In genomic region chr7:80634505-80634904, GRCh38 we compare ENCODE assay signal across 12 cellular contexts. TPM values are rescaled to one million over a fixed set of nuclear protein-coding genes. Genes with fewer than 3 reads are reported as not detected.
DNase-seq lines count a peak whose midpoint lies in the region; ATAC-seq, FAIRE-seq and TF ChIP-seq lines count a peak whose summit lies in the region.
"Had no signal": no experiment of that assay in that cellular context is flagged by ENCODE, and none has a peak within 500 bp of the region (broad histone marks: within the 10 kb centered on the region; RNA-seq: fewer than 3 reads in every experiment).

No MANE protein-coding gene starts in this region.

- DNase-seq in EL = peak; percentile 76
- DNase-seq in NCI-H460 (ENCODE audit: extremely low read depth, low read depth) = peak; percentile 81
- DNase-seq in omental fat pad (ENCODE audit: low spot score) = no peak
- DNase-seq in NCI-H748 treated with DMSO at 0.1 percent for 48 hours (lab: John Stamatoyannopoulos, UW) = no peak
- DNase-seq in GM20000 (ENCODE audit: low spot score) = no peak
- DNase-seq: NCI-H1436; stimulated activated CD4-positive, alpha-beta T cell treated with anti-CD3 and anti-CD28 coated beads, Interleukin-4, amount 100 ng/mL, for 1 hour had no signal

- no peak for TF ChIP-seq CTCF in omental fat pad (IDR thresholded peaks at IDR 0.05)
- no peak for TF ChIP-seq CTCF in GM20000 (IDR thresholded peaks at IDR 0.05; ENCODE audit: extremely low read depth, missing control alignments)

- ATAC-seq in omental fat pad (ENCODE audit: low FRiP score) (peak; percentile 94), HG02642 (IDR thresholded peaks at IDR 0.05; ENCODE audit: poor library complexity, unreplicated experiment) (no peak), HG03025 (IDR thresholded peaks at IDR 0.05; ENCODE audit: low FRiP score, unreplicated experiment) (no peak)
- ATAC-seq: activated T-helper 17 cell treated with anti-CD3 and anti-CD28 coated beads, Interleukin-2, amount 50 U/mL, for 72 hours had no signal

- peak; percentile 43 for FAIRE-seq in endometrium (lab: Jason Lieb, UNC)

RNA-seq across cellular contexts. Expression of gene CD36, which starts 3.9 kb away (rescaled TPM):
- total RNA-seq in NCI-H460 (2014; rRNA removed; shearing (Covaris generic)) = 0.82 and 0.84 TPM in 2 replicates
- 0.26 and 0.37 TPM in 2 replicates for polyA plus RNA-seq in NCI-H460 (2014; cell fraction: nucleus; rRNA removed)
- 1,000 to 10,000 TPM in 3 of 4 donors, 100 to 1,000 TPM in 1; 897 to 4,046 (median 2,509) TPM for total RNA-seq in omental fat pad
- total RNA-seq: activated T-helper 17 cell treated with anti-CD3 and anti-CD28 coated beads, Interleukin-2, amount 50 U/mL, for 72 hours; T-helper 1 cell treated with Interleukin-12 subunit alpha and Interleukin-12 subunit beta and Interleukin-4 antibody, amounts not matched to agents 30 ng/mL and 1 ng/mL, for 36 hours had no signal

Comparison
In these comparisons a context has a peak if more than half of its experiments do, and no peak if none do; other contexts are left out.
1. DNase-seq: peak in EL (single experiment) and NCI-H460 (single experiment); none in omental fat pad (single experiment), NCI-H748 treated with DMSO at 0.1 percent for 48 hours (single experiment) and GM20000 (single experiment).
2. RNA of gene CD36, which starts 3.9 kb away (total RNA-seq): 897 to 4,046 TPM in omental fat pad; 0.82 to 0.84 TPM in NCI-H460; every median in the first group is over 100 times any median in the second.